In genomic region chr2:98507940-98508689, GRCh38 we compare ENCODE assay signal across 11 cellular contexts.
A peak's percentile ranks its signal among the peaks of the same experiment; 100 is the strongest.
DNase-seq lines count a peak whose midpoint lies in the region; ATAC-seq, FAIRE-seq and TF ChIP-seq lines count a peak whose summit lies in the region.
"Had no signal": no experiment of that assay in that cellular context is flagged by ENCODE, and none has a peak within 500 bp of the region (broad histone marks: within the 10 kb centered on the region; RNA-seq: fewer than 3 reads in every experiment).

No MANE protein-coding gene starts in this region.

- peaks cover 11% of the 10 kb centered on the region for H3K4me1 ChIP-seq in astrocyte (ENCODE audit: insufficient read depth, low read length)
- peaks cover 63% of the 10 kb centered on the region for H3K4me1 ChIP-seq in lower lobe of right lung
- H3K4me1 ChIP-seq in tibial nerve, result peaks cover 0 to 71% (median 51%) of the 10 kb centered on the region in 4 donors

- peak overlapping the region; percentile 37 for H3K27ac ChIP-seq in astrocyte (ENCODE audit: low read depth, low read length)
- peak overlapping the region; percentile 76 for H3K27ac ChIP-seq in lower lobe of right lung
- H3K27ac ChIP-seq in tibial nerve, result peak overlapping the region; percentile 55 to 95 (median 80)
- H3K27ac ChIP-seq: vagina had no signal

- intact Hi-C loops in lower lobe of right lung (cut with DNase I), result no loop called here

- H3K9ac ChIP-seq in astrocyte (ENCODE audit: low read length), result no peak overlapping the region

- FAIRE-seq in astrocyte (lab: Jason Lieb, UNC), result no peak

- WGBS in tibial nerve, 2 donors, result 52 to 53% methylated on average over 12 of the region's 12 CpGs

- no peak for TF ChIP-seq EP300 in tibial nerve (IDR thresholded peaks at IDR 0.05)

- H2AFZ ChIP-seq in astrocyte (ENCODE audit: low read depth, low read length), result no peak overlapping the region

- TF ChIP-seq CTCF in astrocyte (IDR thresholded peaks at IDR 0.05; ENCODE audit: insufficient read depth, low read depth, low read length), result no peak
- TF ChIP-seq CTCF in lower lobe of right lung (IDR thresholded peaks at IDR 0.05), result no peak
- no peak for TF ChIP-seq CTCF in tibial nerve (IDR thresholded peaks at IDR 0.05)

- H3K79me2 ChIP-seq in astrocyte (ENCODE audit: insufficient read depth, low read length), result peaks cover 2% of the 10 kb centered on the region

- peak overlapping the region; percentile 3 for H3K4me3 ChIP-seq in astrocyte (ENCODE audit: insufficient read depth, low read depth, low read length)
- no peak overlapping the region for H3K4me3 ChIP-seq in lower lobe of right lung
- no peak overlapping the region for H3K4me3 ChIP-seq in tibial nerve
- H3K4me3 ChIP-seq: vagina had no signal

- peaks cover 96% of the 10 kb centered on the region for H3K4me1 Mint-ChIP-seq in activated T-cell treated with anti-CD3 and anti-CD28 coated beads, Interleukin-2, amount 50 U/mL, for 24 hours (ENCODE audit: low read depth)
- H3K4me1 Mint-ChIP-seq in astrocyte (ENCODE audit: low read depth, unreplicated experiment), result peaks cover 29% of the 10 kb centered on the region

- H3K9me3 Mint-ChIP-seq in activated T-cell treated with anti-CD3 and anti-CD28 coated beads, Interleukin-2, amount 50 U/mL, for 24 hours, result no peaks in the 10 kb centered on the region
- peaks cover 6% of the 10 kb centered on the region for H3K9me3 Mint-ChIP-seq in astrocyte (ENCODE audit: unreplicated experiment)

- H3K4me2 ChIP-seq in astrocyte (ENCODE audit: low read length), result peak overlapping the region; percentile 35

- ATAC-seq in lower lobe of right lung (peak; percentile 48 to 61), GM21723 (IDR thresholded peaks at IDR 0.05; ENCODE audit: unreplicated experiment) (no peak)

- H3K27ac Mint-ChIP-seq in activated T-cell treated with anti-CD3 and anti-CD28 coated beads, Interleukin-2, amount 50 U/mL, for 24 hours, result peak overlapping the region; percentile 91
- H3K27ac Mint-ChIP-seq in astrocyte (ENCODE audit: unreplicated experiment), result peak overlapping the region; percentile 22
- H3K27ac Mint-ChIP-seq: progenitor cell of endocrine pancreas had no signal

- H3K36me3 ChIP-seq in astrocyte (ENCODE audit: insufficient read depth, low read length), result no peaks in the 10 kb centered on the region
- no peaks in the 10 kb centered on the region for H3K36me3 ChIP-seq in lower lobe of right lung
- no peaks in the 10 kb centered on the region for H3K36me3 ChIP-seq in tibial nerve
- H3K36me3 ChIP-seq: vagina had no signal

- no peaks in the 10 kb centered on the region for H3K27me3 Mint-ChIP-seq in activated T-cell treated with anti-CD3 and anti-CD28 coated beads, Interleukin-2, amount 50 U/mL, for 24 hours
- H3K27me3 Mint-ChIP-seq in astrocyte (ENCODE audit: low read depth, unreplicated experiment), result no peaks in the 10 kb centered on the region
- H3K27me3 Mint-ChIP-seq: progenitor cell of endocrine pancreas had no signal

- DNase-seq in activated T-cell treated with anti-CD3 and anti-CD28 coated beads, Interleukin-2, amount 50 U/mL, for 24 hours, result peak; percentile 36
- DNase-seq in activated T-cell treated with anti-CD3 and anti-CD28 coated beads, Interleukin-2, amount 50 U/mL, for 1 hour, result no peak
- DNase-seq in astrocyte (ENCODE audit: low read depth) (peak; percentile 13), lower lobe of right lung (peak; percentile 72), tibial nerve (ENCODE audit: low spot score in 2 of 2) (no peak), islet precursor cell (no peak), DMS 273 (lab: John Stamatoyannopoulos, UW; ENCODE audit: unreplicated experiment) (no peak)
- DNase-seq: effector CD4-positive, alpha-beta T cell had no signal

- H3K27me3 ChIP-seq in astrocyte (ENCODE audit: insufficient read depth, low read length) (no peaks in the 10 kb centered on the region), lower lobe of right lung (ENCODE audit: low read depth) (no peaks in the 10 kb centered on the region), tibial nerve (no peaks in the 10 kb centered on the region)
- H3K27me3 ChIP-seq: vagina had no signal

- H3K9me3 ChIP-seq in astrocyte (ENCODE audit: insufficient read depth, low read depth, low read length) (no peaks in the 10 kb centered on the region), lower lobe of right lung (no peaks in the 10 kb centered on the region), tibial nerve (no peaks in the 10 kb centered on the region)
- H3K9me3 ChIP-seq: vagina had no signal

- H3K4me3 Mint-ChIP-seq in activated T-cell treated with anti-CD3 and anti-CD28 coated beads, Interleukin-2, amount 50 U/mL, for 24 hours, result peak overlapping the region; percentile 47
- no peak overlapping the region for H3K4me3 Mint-ChIP-seq in astrocyte (ENCODE audit: unreplicated experiment)

- H3K36me3 Mint-ChIP-seq in activated T-cell treated with anti-CD3 and anti-CD28 coated beads, Interleukin-2, amount 50 U/mL, for 24 hours (ENCODE audit: low read depth), result peaks cover 30% of the 10 kb centered on the region
- peaks cover 7% of the 10 kb centered on the region for H3K36me3 Mint-ChIP-seq in astrocyte (ENCODE audit: low read depth, unreplicated experiment)

- TF ChIP-seq POLR2A in tibial nerve (IDR thresholded peaks at IDR 0.05), result no peak

- H4K20me1 ChIP-seq in astrocyte (ENCODE audit: insufficient read depth, low read length), result peaks cover 48% of the 10 kb centered on the region

Comparison
In these comparisons a context has a peak if more than half of its experiments do, and no peak if none do; other contexts are left out.
1. DNase-seq: peak in activated T-cell treated with anti-CD3 and anti-CD28 coated beads, Interleukin-2, amount 50 U/mL, for 24 hours (single experiment), astrocyte (single experiment) and lower lobe of right lung (single experiment); none in activated T-cell treated with anti-CD3 and anti-CD28 coated beads, Interleukin-2, amount 50 U/mL, for 1 hour (single experiment), tibial nerve (0 of 2), islet precursor cell (single experiment) and DMS 273 (single experiment).
2. Peak in every context shown above with its lines, with median percentiles within 50 percentile points of each other: H3K27ac ChIP-seq.